8 cellular contexts compared by ENCODE assay signal in genomic region chr1:15617173-15617873, GRCh38. TPM values are rescaled to one million over a fixed set of nuclear protein-coding genes. Genes with fewer than 3 reads are reported as not detected.
DNase-seq lines count a peak whose midpoint lies in the region; ATAC-seq and TF ChIP-seq lines count a peak whose summit lies in the region.

Gene DDI2 (plus strand): TSS chr1:15617458. CDS start chr1:15617671, 213 bp downstream.

- WGBS in hepatocyte (ENCODE audit: low lambda C conversion rate, missing lambda C conversion rate): 2% methylated on average over 45 of the region's 76 CpGs
- WGBS in aorta, 2 donors: 0 to 1% methylated on average over 47 to 76 of the region's 76 CpGs

- H3K27me3 ChIP-seq in hepatocyte (no peaks in the 10 kb centered on the region), aorta (ENCODE audit: control insufficient read depth in 1 of 2, insufficient read depth in 2 of 2, low read length in 1 of 2) (no peaks in the 10 kb centered on the region)

- TF ChIP-seq CTCF in astrocyte of the cerebellum (IDR thresholded peaks at IDR 0.05; ENCODE audit: low read depth, low read length, missing control alignments) (no peak), hepatocyte (IDR thresholded peaks at IDR 0.05; ENCODE audit: poor library complexity) (no peak)

- H3K4me3 ChIP-seq in astrocyte of the cerebellum (ENCODE audit: low read depth, low read length): peak within 1 kb of the TSS; percentile 98
- H3K4me3 ChIP-seq in hepatocyte: peak within 1 kb of the TSS; percentile 92
- peak within 1 kb of the TSS; percentile 38 to 91 for H3K4me3 ChIP-seq in aorta (ENCODE audit: low read length in 2 of 2)

- no peaks in the 10 kb centered on the region for H3K36me3 ChIP-seq in hepatocyte (replicated peaks; ENCODE audit: insufficient read depth, low read depth)
- no peaks in the 10 kb centered on the region for H3K36me3 ChIP-seq in aorta (ENCODE audit: control insufficient read depth in 1 of 2, insufficient read depth in 2 of 2, low read length in 1 of 2)

- H3K4me1 ChIP-seq in hepatocyte (ENCODE audit: insufficient read depth) (peaks cover 36% of the 10 kb centered on the region), aorta (ENCODE audit: control insufficient read depth in 1 of 2, insufficient read depth in 2 of 2, low read length in 2 of 2) (no peaks in the 10 kb centered on the region)

- H3K9me2 ChIP-seq in hepatocyte (replicated peaks; ENCODE audit: insufficient read depth): no peaks in the 10 kb centered on the region

- H4K20me1 ChIP-seq in hepatocyte (ENCODE audit: insufficient read depth, poor library complexity, severe bottlenecking): peaks cover 9% of the 10 kb centered on the region

- peak within 1 kb of the TSS; percentile 84 for H2AFZ ChIP-seq in hepatocyte

- intact Hi-C loops in aorta (cut with DNase I): loop anchor here in 1 of 2 donors (5.0 to 10.0 kb wide), 2 partner anchors 67 to 90 kb away; partner anchors contain the start of genes DNAJC16 and PLEKHM2

- peaks cover 42% of the 10 kb centered on the region for H3K79me2 ChIP-seq in hepatocyte

- H3K9me3 ChIP-seq in hepatocyte (ENCODE audit: low read depth) (no peaks in the 10 kb centered on the region), aorta (ENCODE audit: control insufficient read depth, low read length) (no peaks in the 10 kb centered on the region)

- in situ Hi-C loops in astrocyte of the cerebellum (cut with HindIII; ENCODE audit: low sequenced_read_pairs): no loop called here

- peak within 1 kb of the TSS; percentile 82 for H3K4me2 ChIP-seq in hepatocyte

- ATAC-seq in GM18502 (IDR thresholded peaks at IDR 0.05; ENCODE audit: poor library complexity, unreplicated experiment) (peak; percentile 70), HG02973 (IDR thresholded peaks at IDR 0.05; ENCODE audit: unreplicated experiment) (peak; percentile 61), aorta (ENCODE audit: low FRiP score) (peak; percentile 96)

- H3K27ac ChIP-seq in hepatocyte (peak within 1 kb of the TSS; percentile 99), aorta (ENCODE audit: low read depth in 1 of 2, low read length in 2 of 2) (peak within 1 kb of the TSS; percentile 85 to 97)

- DNase-seq in NCI-H2029 treated with DMSO at 0.1 percent for 48 hours (lab: John Stamatoyannopoulos, UW): peak; percentile 78
- peak; percentile 92 for DNase-seq in T-helper 9 cell
- peak; percentile 92 for DNase-seq in astrocyte of the cerebellum (ENCODE audit: low read depth)
- peak; percentile 99 for DNase-seq in hepatocyte (ENCODE audit: low spot score)
- DNase-seq in renal cortical epithelial cell (ENCODE audit: low read depth): peak; percentile 96
- peak; percentile 98 for DNase-seq in aorta

RNA-seq across cellular contexts. Expression of gene DDI2, which starts in this region (rescaled TPM):
- total RNA-seq in hepatocyte: 27.4 and 40.1 TPM in 2 replicates
- polyA plus RNA-seq in hepatocyte: 5.6 and 7.5 TPM in 2 replicates
- total RNA-seq in renal cortical epithelial cell: 8.2 and 33.0 TPM in 2 replicates
- total RNA-seq in aorta: 10 to 100 TPM; 24.7 to 29.6 TPM
- polyA plus RNA-seq in aorta: 1 to 10 TPM; 4.7 to 5.4 TPM

Comparison
In these comparisons a context has a peak if more than half of its experiments do, and no peak if none do; other contexts are left out.
1. Peak in every context shown above with its lines: DNase-seq, ATAC-seq, H3K4me3 ChIP-seq and H3K27ac ChIP-seq.